Comparison of ENCODE assay signal across 1 cellular context in genomic region chr12:57810450-57810849, GRCh38.
TF ChIP-seq lines count a peak whose summit lies in the region.

No MANE protein-coding gene starts in this region.

TF ChIP-seq in A549, 52 proteins besides CTCF, POLR2A, EP300 and RAD21 (continued from another document):
- TF ChIP-seq, protein P1, sequence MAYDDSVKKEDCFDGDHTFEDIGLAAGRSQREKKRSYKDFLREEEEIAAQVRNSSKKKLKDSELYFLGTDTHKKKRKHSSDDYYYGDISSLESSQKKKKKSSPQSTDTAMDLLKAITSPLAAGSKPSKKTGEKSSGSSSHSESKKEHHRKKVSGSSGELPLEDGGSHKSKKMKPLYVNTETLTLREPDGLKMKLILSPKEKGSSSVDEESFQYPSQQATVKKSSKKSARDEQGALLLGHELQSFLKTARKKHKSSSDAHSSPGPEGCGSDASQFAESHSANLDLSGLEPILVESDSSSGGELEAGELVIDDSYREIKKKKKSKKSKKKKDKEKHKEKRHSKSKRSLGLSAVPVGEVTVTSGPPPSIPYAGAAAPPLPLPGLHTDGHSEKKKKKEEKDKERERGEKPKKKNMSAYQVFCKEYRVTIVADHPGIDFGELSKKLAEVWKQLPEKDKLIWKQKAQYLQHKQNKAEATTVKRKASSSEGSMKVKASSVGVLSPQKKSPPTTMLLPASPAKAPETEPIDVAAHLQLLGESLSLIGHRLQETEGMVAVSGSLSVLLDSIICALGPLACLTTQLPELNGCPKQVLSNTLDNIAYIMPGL (CRISPR knock-in tag; IDR thresholded peaks at IDR 0.05; ENCODE audit: borderline replicate concordance) = no peak
- no peak for TF ChIP-seq JUN (IDR thresholded peaks at IDR 0.05)
- TF ChIP-seq, protein P2, sequence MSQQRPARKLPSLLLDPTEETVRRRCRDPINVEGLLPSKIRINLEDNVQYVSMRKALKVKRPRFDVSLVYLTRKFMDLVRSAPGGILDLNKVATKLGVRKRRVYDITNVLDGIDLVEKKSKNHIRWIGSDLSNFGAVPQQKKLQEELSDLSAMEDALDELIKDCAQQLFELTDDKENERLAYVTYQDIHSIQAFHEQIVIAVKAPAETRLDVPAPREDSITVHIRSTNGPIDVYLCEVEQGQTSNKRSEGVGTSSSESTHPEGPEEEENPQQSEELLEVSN (IDR thresholded peaks at IDR 0.05; ENCODE audit: borderline replicate concordance, low read depth) = no peak
- no peak for TF ChIP-seq SREBF2 (IDR thresholded peaks at IDR 0.05)
- TF ChIP-seq CBX8 (IDR thresholded peaks at IDR 0.05) = no peak
- TF ChIP-seq FOSL2 (IDR thresholded peaks at IDR 0.05) = no peak
- no peak for TF ChIP-seq FOSL2 (CRISPR knock-in tag; IDR thresholded peaks at IDR 0.05)
- no peak for TF ChIP-seq NPAS2 (CRISPR knock-in tag; IDR thresholded peaks at IDR 0.05; ENCODE audit: borderline replicate concordance)
- TF ChIP-seq BCL3 (IDR thresholded peaks at IDR 0.05) = no peak
